ENCODE assay signal across 8 cellular contexts in the genomic region with DNA sequence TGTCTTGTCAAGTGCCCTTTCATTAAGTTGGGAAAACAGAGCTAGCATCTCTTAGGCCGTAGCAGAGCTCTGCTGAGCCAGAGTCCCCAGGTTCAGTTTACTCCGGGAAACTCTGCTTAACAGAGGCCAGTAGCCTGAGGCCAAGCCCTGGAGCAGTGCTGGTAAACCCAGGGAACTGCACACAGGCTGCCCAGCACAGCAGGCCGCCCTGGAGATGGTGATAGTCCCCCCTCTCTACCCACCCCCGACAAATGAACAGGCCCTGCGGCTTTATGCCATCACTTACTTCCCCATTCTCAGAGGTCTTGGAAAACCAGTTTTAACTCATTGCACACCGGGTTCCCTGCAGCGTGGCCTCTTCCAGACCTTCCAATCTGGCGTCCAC. TPM values are rescaled to one million over a fixed set of nuclear protein-coding genes. Genes with fewer than 3 reads are reported as not detected.
DNase-seq lines count a peak whose midpoint lies in the region; ATAC-seq and TF ChIP-seq lines count a peak whose summit lies in the region.

No MANE protein-coding gene starts in this region.

- peaks cover 4 to 87% (median 18%) of the 10 kb centered on the region in 4 donors for H3K4me1 ChIP-seq in Peyer's patch
- H3K4me1 ChIP-seq in esophagus muscularis mucosa: peaks cover 35 to 58% (median 53%) of the 10 kb centered on the region in 4 donors
- peaks cover 13% of the 10 kb centered on the region for H3K4me1 ChIP-seq in rectal smooth muscle tissue (ENCODE audit: control insufficient read depth, insufficient read depth, low read length)

- H3K27me3 ChIP-seq in Peyer's patch (no peaks in the 10 kb centered on the region), esophagus muscularis mucosa (no peaks in the 10 kb centered on the region), rectal smooth muscle tissue (ENCODE audit: control insufficient read depth, insufficient read depth, low read length) (no peaks in the 10 kb centered on the region)

- no peak for TF ChIP-seq EP300 in esophagus muscularis mucosa (IDR thresholded peaks at IDR 0.05)

- intact Hi-C loops in esophagus muscularis mucosa (cut with DNase I): loop anchor here (5.0 kb wide), 2 partner anchors 53 to 127 kb away; a partner anchor contains a TSS

- WGBS in esophagus muscularis mucosa: 32% methylated on average over 7 of the region's 8 CpGs

- no peaks in the 10 kb centered on the region for H3K27me3 Mint-ChIP-seq in T-helper 1 cell treated with Interleukin-12 subunit alpha and Interleukin-12 subunit beta and Interleukin-4 antibody, amounts not matched to agents 30 μg/mL and 1 μg/mL, for 36 hours (ENCODE audit: low read depth)

- peak overlapping the region; percentile 69 for H3K4me3 Mint-ChIP-seq in T-helper 1 cell treated with Interleukin-12 subunit alpha and Interleukin-12 subunit beta and Interleukin-4 antibody, amounts not matched to agents 30 μg/mL and 1 μg/mL, for 36 hours

- peak overlapping the region; percentile 68 to 93 (median 74) for H3K4me3 ChIP-seq in Peyer's patch
- H3K4me3 ChIP-seq in esophagus muscularis mucosa: peak overlapping the region; percentile 72 to 74 (median 73)
- peak overlapping the region; percentile 98 for H3K4me3 ChIP-seq in rectal smooth muscle tissue (ENCODE audit: low read length)

- H3K9ac ChIP-seq in rectal smooth muscle tissue (ENCODE audit: low read length): peak overlapping the region; percentile 43

- H3K27ac ChIP-seq in Peyer's patch (peak overlapping the region; percentile 64 to 97 (median 68)), esophagus muscularis mucosa (replicated peaks in 1 of 4) (peak overlapping the region; percentile 42 to 88 (median 57)), rectal smooth muscle tissue (ENCODE audit: low read depth, low read length) (peak overlapping the region; percentile 2)

- peak in 1 of 6 experiments; percentile 14 for TF ChIP-seq CTCF in Peyer's patch (IDR thresholded peaks at IDR 0.05)
- TF ChIP-seq CTCF in esophagus muscularis mucosa (IDR thresholded peaks at IDR 0.05): no peak
- TF ChIP-seq CTCF in omental fat pad (IDR thresholded peaks at IDR 0.05): no peak

- H3K36me3 ChIP-seq in Peyer's patch (no peaks in the 10 kb centered on the region), esophagus muscularis mucosa (peaks cover 0 to 5% (median 0%) of the 10 kb centered on the region in 4 donors), rectal smooth muscle tissue (ENCODE audit: control insufficient read depth, insufficient read depth, low read length) (no peaks in the 10 kb centered on the region)

- no peak overlapping the region for H3K27ac Mint-ChIP-seq in T-helper 1 cell treated with Interleukin-12 subunit alpha and Interleukin-12 subunit beta and Interleukin-4 antibody, amounts not matched to agents 30 μg/mL and 1 μg/mL, for 36 hours

- H3K36me3 Mint-ChIP-seq in T-helper 1 cell treated with Interleukin-12 subunit alpha and Interleukin-12 subunit beta and Interleukin-4 antibody, amounts not matched to agents 30 μg/mL and 1 μg/mL, for 36 hours (ENCODE audit: low read depth): peaks cover 3% of the 10 kb centered on the region

- TF ChIP-seq POLR2A in Peyer's patch (IDR thresholded peaks at IDR 0.05) (peak in 1 of 2 donors; percentile 3), esophagus muscularis mucosa (IDR thresholded peaks at IDR 0.05; ENCODE audit: low read depth) (no peak)

- DNase-seq in T-helper 1 cell: no peak
- DNase-seq in Peyer's patch: peak in 1 of 3 donors; percentile 65
- DNase-seq in esophagus muscularis mucosa (ENCODE audit: extremely low spot score): no peak
- no peak for DNase-seq in middle frontal gyrus (ENCODE audit: extremely low spot score, low spot score)
- no peak for DNase-seq in omental fat pad (ENCODE audit: low spot score)
- DNase-seq in activated CD4-positive, CD25-positive, alpha-beta regulatory T cell treated with anti-CD3 and anti-CD28 coated beads, Interleukin-2, amount 50 U/mL, for 72 hours: no peak

- peaks cover 49% of the 10 kb centered on the region for H3K4me1 Mint-ChIP-seq in T-helper 1 cell treated with Interleukin-12 subunit alpha and Interleukin-12 subunit beta and Interleukin-4 antibody, amounts not matched to agents 30 μg/mL and 1 μg/mL, for 36 hours (ENCODE audit: low read depth)

- no peaks in the 10 kb centered on the region for H3K9me3 Mint-ChIP-seq in T-helper 1 cell treated with Interleukin-12 subunit alpha and Interleukin-12 subunit beta and Interleukin-4 antibody, amounts not matched to agents 30 μg/mL and 1 μg/mL, for 36 hours

- no peaks in the 10 kb centered on the region for H3K9me3 ChIP-seq in Peyer's patch
- no peaks in the 10 kb centered on the region for H3K9me3 ChIP-seq in esophagus muscularis mucosa

- ATAC-seq in omental fat pad (ENCODE audit: low FRiP score): no peak

RNA-seq across cellular contexts. Expression of a gene that starts 3.5 kb away (rescaled TPM):
- total RNA-seq in Peyer's patch (10 to 100 TPM; 19.0 to 53.9 (median 41.7) TPM), esophagus muscularis mucosa (1 to 10 TPM; 3.3 to 7.5 (median 5.3) TPM), omental fat pad (1 to 10 TPM; 3.6 to 5.6 (median 3.7) TPM)

RNA-seq across cellular contexts. Expression of a gene that starts 24.4 kb away (rescaled TPM):
- total RNA-seq in Peyer's patch: 10 to 100 TPM in 2 of 4 donors, 1 to 10 TPM in 2; 9.4 to 12.5 (median 10.8) TPM
- 10 to 100 TPM; 13.7 to 22.1 (median 21.2) TPM for total RNA-seq in esophagus muscularis mucosa
- total RNA-seq in omental fat pad: 10 to 100 TPM in 3 of 4 donors, 1 to 10 TPM in 1; 9.1 to 16.8 (median 11.5) TPM

RNA-seq across cellular contexts. Expression of a gene that starts 51.8 kb away (rescaled TPM):
- total RNA-seq in Peyer's patch: 100 to 1,000 TPM in 1 of 4 donors, 10 to 100 TPM in 3; 29.8 to 108 (median 44.8) TPM
- total RNA-seq in esophagus muscularis mucosa: 10 to 100 TPM; 11.8 to 30.3 (median 22.1) TPM
- 10 to 100 TPM in 2 of 4 donors, 1 to 10 TPM in 2; 5.9 to 11.0 (median 9.5) TPM for total RNA-seq in omental fat pad

Comparison
In these comparisons a context has a peak if more than half of its experiments do, and no peak if none do; other contexts are left out.
1. H3K27ac ChIP-seq: peak in every context shown above with its lines; median percentile 68 in Peyer's patch; 57 in esophagus muscularis mucosa; 2 in rectal smooth muscle tissue.